ENCODE assay signal across 8 cellular contexts in genomic region chr4:105707783-105708182, GRCh38. TPM values are rescaled to one million over a fixed set of nuclear protein-coding genes. Genes with fewer than 3 reads are reported as not detected.
DNase-seq lines count a peak whose midpoint lies in the region; ATAC-seq and TF ChIP-seq lines count a peak whose summit lies in the region.

No MANE protein-coding gene starts in this region.

- H3K9me3 ChIP-seq in OCI-LY1 (ENCODE audit: low read length): no peaks in the 10 kb centered on the region

- H3K4me1 ChIP-seq in OCI-LY1 (ENCODE audit: insufficient read depth, low read length, severe bottlenecking): peaks cover 46% of the 10 kb centered on the region

- no peaks in the 10 kb centered on the region for H3K9me2 ChIP-seq in OCI-LY1 (ENCODE audit: low read depth, low read length)

- peaks cover 3% of the 10 kb centered on the region; the same call in 1 of the 2 replicates for H3F3A ChIP-seq in OCI-LY1 (ENCODE audit: insufficient read depth, low read length)

- no peak for ATAC-seq in HG03108 (IDR thresholded peaks at IDR 0.05; ENCODE audit: unreplicated experiment)

- H3K4me3 ChIP-seq in OCI-LY1 (ENCODE audit: low read depth, low read length, poor library complexity, severe bottlenecking): peak overlapping the region; percentile 93

- H3K27ac Mint-ChIP-seq in endothelial cell (ENCODE audit: unreplicated experiment): peak overlapping the region; percentile 97
- peak overlapping the region; percentile 99 for H3K27ac Mint-ChIP-seq in neural crest cell (ENCODE audit: unreplicated experiment)

- H3K79me2 ChIP-seq in OCI-LY1 (ENCODE audit: insufficient read depth, low read length): peaks cover 71% of the 10 kb centered on the region

- peaks cover 13% of the 10 kb centered on the region for H3K36me3 ChIP-seq in OCI-LY1 (ENCODE audit: insufficient read depth, low read length)

- peak overlapping the region; percentile 22 for H2AFZ ChIP-seq in OCI-LY1 (ENCODE audit: low read length)

- H3K4me3 Mint-ChIP-seq in endothelial cell (ENCODE audit: unreplicated experiment): peak overlapping the region; percentile 97
- peak overlapping the region; percentile 99 for H3K4me3 Mint-ChIP-seq in neural crest cell

- H3K27me3 ChIP-seq in OCI-LY1 (ENCODE audit: insufficient read depth, low read length): no peaks in the 10 kb centered on the region

- H3K4me1 Mint-ChIP-seq in endothelial cell (ENCODE audit: unreplicated experiment) (peaks cover 15% of the 10 kb centered on the region), neural crest cell (peaks cover 25% of the 10 kb centered on the region)

- peak overlapping the region; percentile 88 for H3K9ac ChIP-seq in OCI-LY1 (ENCODE audit: low read length)

- peak overlapping the region; percentile 87 for H3K4me2 ChIP-seq in OCI-LY1 (ENCODE audit: low read length)

- H4K20me1 ChIP-seq in OCI-LY1 (ENCODE audit: insufficient read depth, low read length): no peaks in the 10 kb centered on the region

- peak overlapping the region; percentile 79 for H3K27ac ChIP-seq in C4-2B
- no peak overlapping the region for H3K27ac ChIP-seq in OCI-LY1 (ENCODE audit: low read depth, low read length, poor library complexity, severe bottlenecking)

- no peaks in the 10 kb centered on the region for H3K27me3 Mint-ChIP-seq in endothelial cell (ENCODE audit: unreplicated experiment)
- no peaks in the 10 kb centered on the region for H3K27me3 Mint-ChIP-seq in neural crest cell (ENCODE audit: low read depth)

- TF ChIP-seq CTCF in C4-2B (conservative IDR thresholded peaks at IDR 0.05): no peak
- TF ChIP-seq CTCF in OCI-LY1 (IDR thresholded peaks at IDR 0.05; ENCODE audit: low read length): no peak
- TF ChIP-seq CTCF in endothelial cell (IDR thresholded peaks at IDR 0.05; ENCODE audit: unreplicated experiment): no peak
- no peak for TF ChIP-seq CTCF in neural crest cell (conservative IDR thresholded peaks at IDR 0.05)

- no peak for DNase-seq in endothelial cell (ENCODE audit: low spot score)
- DNase-seq in neural crest cell (ENCODE audit: low read depth, low spot score): no peak
- DNase-seq in kidney tubule cell (ENCODE audit: low spot score): no peak
- DNase-seq in cerebellar nuclear complex (lab: John Stamatoyannopoulos, UW): no peak
- DNase-seq in NCI-H2081 treated with DMSO at 0.1 percent for 48 hours (lab: John Stamatoyannopoulos, UW): no peak

- H3K36me3 Mint-ChIP-seq in endothelial cell (ENCODE audit: low read depth, unreplicated experiment) (peaks cover 3% of the 10 kb centered on the region), neural crest cell (ENCODE audit: low read depth) (peaks cover 7% of the 10 kb centered on the region)

- no peaks in the 10 kb centered on the region for H3K9me3 Mint-ChIP-seq in endothelial cell (ENCODE audit: unreplicated experiment)
- H3K9me3 Mint-ChIP-seq in neural crest cell: peaks cover 3% of the 10 kb centered on the region

RNA-seq across cellular contexts. Expression of gene INTS12, which starts 0.7 kb away (rescaled TPM):
- total RNA-seq in endothelial cell (ENCODE audit: unreplicated experiment) (16.0 TPM), neural crest cell (19.9 and 21.2 TPM in 2 replicates)

RNA-seq across cellular contexts. Expression of gene GSTCD, which starts 0.8 kb away (rescaled TPM):
- 14.0 TPM for total RNA-seq in endothelial cell (ENCODE audit: unreplicated experiment)
- 28.4 and 30.6 TPM in 2 replicates for total RNA-seq in neural crest cell
